In the genomic region with DNA sequence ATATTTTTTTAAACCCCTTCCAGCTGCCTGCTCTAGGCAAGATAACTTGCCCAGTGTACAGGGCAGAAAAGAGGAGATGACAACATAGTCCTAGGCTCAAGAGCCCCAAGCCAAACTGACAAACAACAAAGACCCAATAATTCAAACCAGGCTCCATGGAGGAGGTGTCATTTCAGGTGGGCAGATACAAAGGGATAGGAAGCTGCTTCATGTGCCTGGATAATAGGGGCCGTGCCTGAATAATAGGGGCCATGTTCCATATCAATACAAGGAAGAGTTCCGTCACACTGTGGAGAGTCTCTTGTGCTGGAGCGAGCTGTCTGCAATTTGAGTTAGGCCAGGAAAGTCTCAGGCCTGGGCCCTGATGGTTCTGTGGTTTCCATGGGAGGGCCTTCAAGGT, we compare ENCODE assay signal across 1 cellular context.
TF ChIP-seq lines count a peak whose summit lies in the region.

No MANE protein-coding gene starts in this region.

TF ChIP-seq in SK-N-SH, 30 proteins besides CTCF, POLR2A, EP300 and RAD21:
- TF ChIP-seq RFX5 (IDR thresholded peaks at IDR 0.05; ENCODE audit: low read length) (no peak), NFIC (IDR thresholded peaks at IDR 0.05; ENCODE audit: borderline replicate concordance) (no peak), RXRA (IDR thresholded peaks at IDR 0.05; ENCODE audit: borderline replicate concordance, low read depth) (no peak), MEF2A (IDR thresholded peaks at IDR 0.05; ENCODE audit: borderline replicate concordance, low read depth) (no peak), CHD2 (IDR thresholded peaks at IDR 0.05; ENCODE audit: low read length, partially characterized antibody) (no peak), EZH2phosphoT487 (IDR thresholded peaks at IDR 0.05; ENCODE audit: borderline replicate concordance, low read depth) (no peak), TEAD4 (IDR thresholded peaks at IDR 0.05; ENCODE audit: borderline replicate concordance, insufficient read depth) (no peak), GABPA (IDR thresholded peaks at IDR 0.05; ENCODE audit: low read depth) (no peak), MXI1 (IDR thresholded peaks at IDR 0.05; ENCODE audit: low read depth, low read length) (no peak), FOXJ3 (CRISPR knock-in tag; IDR thresholded peaks at IDR 0.05) (no peak), POLR2AphosphoS5 (IDR thresholded peaks at IDR 0.05; ENCODE audit: low read depth, low read length) (no peak), SIN3A (IDR thresholded peaks at IDR 0.05; ENCODE audit: borderline replicate concordance, low read depth, low read length) (no peak), TCF12 (IDR thresholded peaks at IDR 0.05) (no peak)
- TF ChIP-seq, protein P1, sequence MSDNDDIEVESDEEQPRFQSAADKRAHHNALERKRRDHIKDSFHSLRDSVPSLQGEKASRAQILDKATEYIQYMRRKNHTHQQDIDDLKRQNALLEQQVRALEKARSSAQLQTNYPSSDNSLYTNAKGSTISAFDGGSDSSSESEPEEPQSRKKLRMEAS (IDR thresholded peaks at IDR 0.05; ENCODE audit: low read depth): no peak
- TF ChIP-seq, protein P2, sequence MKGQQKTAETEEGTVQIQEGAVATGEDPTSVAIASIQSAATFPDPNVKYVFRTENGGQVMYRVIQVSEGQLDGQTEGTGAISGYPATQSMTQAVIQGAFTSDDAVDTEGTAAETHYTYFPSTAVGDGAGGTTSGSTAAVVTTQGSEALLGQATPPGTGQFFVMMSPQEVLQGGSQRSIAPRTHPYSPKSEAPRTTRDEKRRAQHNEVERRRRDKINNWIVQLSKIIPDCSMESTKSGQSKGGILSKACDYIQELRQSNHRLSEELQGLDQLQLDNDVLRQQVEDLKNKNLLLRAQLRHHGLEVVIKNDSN (IDR thresholded peaks at IDR 0.05; ENCODE audit: borderline replicate concordance, low read depth): no peak
- TF ChIP-seq, protein P3, sequence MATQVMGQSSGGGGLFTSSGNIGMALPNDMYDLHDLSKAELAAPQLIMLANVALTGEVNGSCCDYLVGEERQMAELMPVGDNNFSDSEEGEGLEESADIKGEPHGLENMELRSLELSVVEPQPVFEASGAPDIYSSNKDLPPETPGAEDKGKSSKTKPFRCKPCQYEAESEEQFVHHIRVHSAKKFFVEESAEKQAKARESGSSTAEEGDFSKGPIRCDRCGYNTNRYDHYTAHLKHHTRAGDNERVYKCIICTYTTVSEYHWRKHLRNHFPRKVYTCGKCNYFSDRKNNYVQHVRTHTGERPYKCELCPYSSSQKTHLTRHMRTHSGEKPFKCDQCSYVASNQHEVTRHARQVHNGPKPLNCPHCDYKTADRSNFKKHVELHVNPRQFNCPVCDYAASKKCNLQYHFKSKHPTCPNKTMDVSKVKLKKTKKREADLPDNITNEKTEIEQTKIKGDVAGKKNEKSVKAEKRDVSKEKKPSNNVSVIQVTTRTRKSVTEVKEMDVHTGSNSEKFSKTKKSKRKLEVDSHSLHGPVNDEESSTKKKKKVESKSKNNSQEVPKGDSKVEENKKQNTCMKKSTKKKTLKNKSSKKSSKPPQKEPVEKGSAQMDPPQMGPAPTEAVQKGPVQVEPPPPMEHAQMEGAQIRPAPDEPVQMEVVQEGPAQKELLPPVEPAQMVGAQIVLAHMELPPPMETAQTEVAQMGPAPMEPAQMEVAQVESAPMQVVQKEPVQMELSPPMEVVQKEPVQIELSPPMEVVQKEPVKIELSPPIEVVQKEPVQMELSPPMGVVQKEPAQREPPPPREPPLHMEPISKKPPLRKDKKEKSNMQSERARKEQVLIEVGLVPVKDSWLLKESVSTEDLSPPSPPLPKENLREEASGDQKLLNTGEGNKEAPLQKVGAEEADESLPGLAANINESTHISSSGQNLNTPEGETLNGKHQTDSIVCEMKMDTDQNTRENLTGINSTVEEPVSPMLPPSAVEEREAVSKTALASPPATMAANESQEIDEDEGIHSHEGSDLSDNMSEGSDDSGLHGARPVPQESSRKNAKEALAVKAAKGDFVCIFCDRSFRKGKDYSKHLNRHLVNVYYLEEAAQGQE (IDR thresholded peaks at IDR 0.05; ENCODE audit: low read depth, low read length): no peak
- TF ChIP-seq, protein P4, sequence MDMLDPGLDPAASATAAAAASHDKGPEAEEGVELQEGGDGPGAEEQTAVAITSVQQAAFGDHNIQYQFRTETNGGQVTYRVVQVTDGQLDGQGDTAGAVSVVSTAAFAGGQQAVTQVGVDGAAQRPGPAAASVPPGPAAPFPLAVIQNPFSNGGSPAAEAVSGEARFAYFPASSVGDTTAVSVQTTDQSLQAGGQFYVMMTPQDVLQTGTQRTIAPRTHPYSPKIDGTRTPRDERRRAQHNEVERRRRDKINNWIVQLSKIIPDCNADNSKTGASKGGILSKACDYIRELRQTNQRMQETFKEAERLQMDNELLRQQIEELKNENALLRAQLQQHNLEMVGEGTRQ (IDR thresholded peaks at IDR 0.05; ENCODE audit: borderline replicate concordance, low read depth, low read length): no peak
- TF ChIP-seq, protein P5, sequence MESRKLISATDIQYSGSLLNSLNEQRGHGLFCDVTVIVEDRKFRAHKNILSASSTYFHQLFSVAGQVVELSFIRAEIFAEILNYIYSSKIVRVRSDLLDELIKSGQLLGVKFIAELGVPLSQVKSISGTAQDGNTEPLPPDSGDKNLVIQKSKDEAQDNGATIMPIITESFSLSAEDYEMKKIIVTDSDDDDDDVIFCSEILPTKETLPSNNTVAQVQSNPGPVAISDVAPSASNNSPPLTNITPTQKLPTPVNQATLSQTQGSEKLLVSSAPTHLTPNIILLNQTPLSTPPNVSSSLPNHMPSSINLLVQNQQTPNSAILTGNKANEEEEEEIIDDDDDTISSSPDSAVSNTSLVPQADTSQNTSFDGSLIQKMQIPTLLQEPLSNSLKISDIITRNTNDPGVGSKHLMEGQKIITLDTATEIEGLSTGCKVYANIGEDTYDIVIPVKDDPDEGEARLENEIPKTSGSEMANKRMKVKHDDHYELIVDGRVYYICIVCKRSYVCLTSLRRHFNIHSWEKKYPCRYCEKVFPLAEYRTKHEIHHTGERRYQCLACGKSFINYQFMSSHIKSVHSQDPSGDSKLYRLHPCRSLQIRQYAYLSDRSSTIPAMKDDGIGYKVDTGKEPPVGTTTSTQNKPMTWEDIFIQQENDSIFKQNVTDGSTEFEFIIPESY (IDR thresholded peaks at IDR 0.05; ENCODE audit: borderline replicate concordance, low read depth): no peak
TF ChIP-seq in SK-N-SH: peak in this region for 0.
